Comparison of ENCODE assay signal across 8 cellular contexts in genomic region chrX:122555925-122556324, GRCh38.
"Had no signal": no experiment of that assay in that cellular context is flagged by ENCODE, and none has a peak within 500 bp of the region (broad histone marks: within the 10 kb centered on the region; RNA-seq: fewer than 3 reads in every experiment).

No MANE protein-coding gene starts in this region.

- H3K4me3 ChIP-seq: GM12878 had no signal

- FAIRE-seq: G401.6, GM12878, GM12891, GM12892, GM18507, GM19239 had no signal

- DNase-seq: GDM1, GF-D8 had no signal
